9 cellular contexts compared by ENCODE assay signal in genomic region chr1:210464519-210465039, GRCh38.
DNase-seq lines count a peak whose midpoint lies in the region; ATAC-seq and TF ChIP-seq lines count a peak whose summit lies in the region.
"Had no signal": no experiment of that assay in that cellular context is flagged by ENCODE, and none has a peak within 500 bp of the region (broad histone marks: within the 10 kb centered on the region; RNA-seq: fewer than 3 reads in every experiment).

No MANE protein-coding gene starts in this region.

- H3K9me3 ChIP-seq in BE2C: no peaks in the 10 kb centered on the region

- no peak for TF ChIP-seq POLR2A in erythroblast (IDR thresholded peaks at IDR 0.05; ENCODE audit: low read length)

- H3K36me3 ChIP-seq in BE2C: no peaks in the 10 kb centered on the region

- no peak for ATAC-seq in GM21619 (IDR thresholded peaks at IDR 0.05; ENCODE audit: unreplicated experiment)

- H3K27me3 ChIP-seq in BE2C: no peaks in the 10 kb centered on the region

- H3K4me1 ChIP-seq in BE2C: peaks cover 20% of the 10 kb centered on the region

- TF ChIP-seq CTCF in BE2C (IDR thresholded peaks at IDR 0.05; ENCODE audit: low read depth, low read length): no peak
- no peak for TF ChIP-seq CTCF in GM12865 (IDR thresholded peaks at IDR 0.05; ENCODE audit: insufficient read depth, low read depth, low read length, missing control alignments)

- H3K4me3 ChIP-seq in BE2C (ENCODE audit: low read depth, low read length) (peak overlapping the region; percentile 30), GM12865 (ENCODE audit: low read depth, low read length) (no peak overlapping the region)

- DNase-seq in BE2C (peak; percentile 93), GM12865 (ENCODE audit: low read depth) (peak; percentile 13), NCI-H510A (lab: John Stamatoyannopoulos, UW) (peak; percentile 93), cerebellar cortex (ENCODE audit: low spot score) (peak; percentile 74), erythroblast (lab: John Stamatoyannopoulos, UW) (no peak), SW 1271 (lab: John Stamatoyannopoulos, UW) (no peak), ecto neural progenitor cell (ENCODE audit: low spot score) (no peak)
- DNase-seq: activated CD4-positive, alpha-beta T cell treated with anti-CD3 and anti-CD28 coated beads for 4 hours had no signal

Comparison
In these comparisons a context has a peak if more than half of its experiments do, and no peak if none do; other contexts are left out.
1. DNase-seq: peak in BE2C (single experiment), GM12865 (single experiment), NCI-H510A (single experiment) and cerebellar cortex (single experiment); none in erythroblast (0 of 2), SW 1271 (0 of 2) and ecto neural progenitor cell (single experiment).